7 cellular contexts compared by ENCODE assay signal in genomic region chr1:185257116-185257946, GRCh38. TPM values are rescaled to one million over a fixed set of nuclear protein-coding genes. Genes with fewer than 3 reads are reported as not detected.
DNase-seq lines count a peak whose midpoint lies in the region; ATAC-seq, FAIRE-seq and TF ChIP-seq lines count a peak whose summit lies in the region.
"Not testable (repeated sequence)": the region's sequence is repeated elsewhere in the genome, so short reads cannot be mapped to it uniquely, and the experiment has no call there.

No MANE protein-coding gene starts in this region.

- H3K4me1 Mint-ChIP-seq in activated CD4-positive, alpha-beta memory T cell treated with anti-CD3 and anti-CD28 coated beads for 36 hours (ENCODE audit: low read depth), result peaks cover 13% of the 10 kb centered on the region
- H3K4me1 Mint-ChIP-seq in activated naive CD8-positive, alpha-beta T cell treated with anti-CD3 and anti-CD28 coated beads, Interleukin-2, amount 10 ng/mL, durations not matched to agents 7 days and 5 days, result not testable (repeated sequence)

- in situ Hi-C loops in HepG2 (cut with HindIII; ENCODE audit: extremely low pct_ligation_motif_present, low pct_unique_long_range_greater_than_20kb), result not testable (repeated sequence)

- peaks cover 18% of the 10 kb centered on the region for H3K4me1 ChIP-seq in HepG2 (ENCODE audit: insufficient read depth, low read length)

- H2AFZ ChIP-seq in HepG2 (ENCODE audit: low read length), result not testable (repeated sequence)

- DNase-seq in DMS53 treated with DMSO at 0.1 percent for 48 hours (lab: John Stamatoyannopoulos, UW; ENCODE audit: unreplicated experiment) (peak; percentile 49), NCI-H2227 treated with DMSO at 0.1 percent for 48 hours (lab: John Stamatoyannopoulos, UW) (peak; percentile 42)
- DNase-seq in activated CD4-positive, alpha-beta memory T cell treated with anti-CD3 and anti-CD28 coated beads for 36 hours; activated naive CD8-positive, alpha-beta T cell treated with anti-CD3 and anti-CD28 coated beads, Interleukin-2, amount 10 ng/mL, durations not matched to agents 7 days and 5 days; HepG2 (ENCODE audit: low spot score): not testable (repeated sequence)

- not testable (repeated sequence) for FAIRE-seq in HepG2 (lab: Jason Lieb, UNC)

- intact Hi-C loops in activated CD4-positive, alpha-beta memory T cell treated with anti-CD3 and anti-CD28 coated beads for 36 hours (cut with micrococcal nuclease); HepG2 (cut with micrococcal nuclease; ENCODE audit: unreplicated experiment): not testable (repeated sequence)

- H3K27ac Mint-ChIP-seq in activated CD4-positive, alpha-beta memory T cell treated with anti-CD3 and anti-CD28 coated beads for 36 hours; activated naive CD8-positive, alpha-beta T cell treated with anti-CD3 and anti-CD28 coated beads, Interleukin-2, amount 10 ng/mL, durations not matched to agents 7 days and 5 days: not testable (repeated sequence)

- not testable (repeated sequence) for TF ChIP-seq RAD21 in Ishikawa (IDR thresholded peaks at IDR 0.05; ENCODE audit: low read depth); HepG2 (CRISPR knock-in tag; IDR thresholded peaks at IDR 0.05)

- TF ChIP-seq POLR2A in HepG2 (IDR thresholded peaks at IDR 0.05; ENCODE audit: insufficient read depth in 1 of 2, low read depth in 2 of 2, low read length in 2 of 2), result not testable (repeated sequence)

- H3K36me3 Mint-ChIP-seq in activated CD4-positive, alpha-beta memory T cell treated with anti-CD3 and anti-CD28 coated beads for 36 hours; activated naive CD8-positive, alpha-beta T cell treated with anti-CD3 and anti-CD28 coated beads, Interleukin-2, amount 10 ng/mL, durations not matched to agents 7 days and 5 days: not testable (repeated sequence)

- CTCF ChIA-PET in activated CD4-positive, alpha-beta memory T cell treated with anti-CD3 and anti-CD28 coated beads for 36 hours (lab: Charles Lee); HepG2 (lab: Yijun Ruan, JAX; ENCODE audit: low intra/inter-chr PET ratio, low total read pairs): not testable (repeated sequence)

- H3K4me2 ChIP-seq in HepG2 (ENCODE audit: low read depth, low read length), result not testable (repeated sequence)

- not testable (repeated sequence) for H3K27ac ChIP-seq in HepG2 (ENCODE audit: extremely low read length, insufficient read depth, low read length)

- not testable (repeated sequence) for H3K36me3 ChIP-seq in HepG2 (replicated peaks in 1 of 2; ENCODE audit: control insufficient read depth in 1 of 2, insufficient read depth in 2 of 2, low read length in 2 of 2)

- H3K27me3 Mint-ChIP-seq in activated CD4-positive, alpha-beta memory T cell treated with anti-CD3 and anti-CD28 coated beads for 36 hours; activated naive CD8-positive, alpha-beta T cell treated with anti-CD3 and anti-CD28 coated beads, Interleukin-2, amount 10 ng/mL, durations not matched to agents 7 days and 5 days: not testable (repeated sequence)

- not testable (repeated sequence) for TF ChIP-seq EP300 in Ishikawa (IDR thresholded peaks at IDR 0.05; ENCODE audit: borderline replicate concordance); HepG2 (IDR thresholded peaks at IDR 0.05; ENCODE audit: low read depth in 2 of 2, low read length in 2 of 2); HepG2 (CRISPR knock-in tag; IDR thresholded peaks at IDR 0.05; ENCODE audit: borderline replicate concordance)

- BruUV-seq in HepG2 (replicated peaks; lab: Mats Ljungman, UMichigan), result not testable (repeated sequence)

- not testable (repeated sequence) for H3K9me3 ChIP-seq in HepG2 (ENCODE audit: low read length)

- H3K79me2 ChIP-seq in HepG2 (ENCODE audit: insufficient read depth, low read length), result not testable (repeated sequence)

- POLR2A ChIA-PET in activated CD4-positive, alpha-beta memory T cell treated with anti-CD3 and anti-CD28 coated beads for 36 hours (lab: Charles Lee); activated naive CD8-positive, alpha-beta T cell treated with anti-CD3 and anti-CD28 coated beads, Interleukin-2, amount 10 ng/mL, durations not matched to agents 7 days and 5 days (lab: Charles Lee); HepG2 (lab: Yijun Ruan, JAX): not testable (repeated sequence)

- H3K27me3 ChIP-seq in HepG2 (ENCODE audit: control insufficient read depth in 1 of 2, insufficient read depth in 2 of 2, low read length in 2 of 2), result not testable (repeated sequence)

- 93% methylated on average over 10 of the region's 32 CpGs for WGBS in HepG2 (ENCODE audit: low lambda C conversion rate)

- peak overlapping the region; percentile 60 for H3K4me3 Mint-ChIP-seq in activated CD4-positive, alpha-beta memory T cell treated with anti-CD3 and anti-CD28 coated beads for 36 hours
- H3K4me3 Mint-ChIP-seq in activated naive CD8-positive, alpha-beta T cell treated with anti-CD3 and anti-CD28 coated beads, Interleukin-2, amount 10 ng/mL, durations not matched to agents 7 days and 5 days, result peak overlapping the region; percentile 19

- H3K9ac ChIP-seq in HepG2 (ENCODE audit: insufficient read depth, low read depth, low read length), result not testable (repeated sequence)

- H4K20me1 ChIP-seq in HepG2 (ENCODE audit: insufficient read depth, low read length), result not testable (repeated sequence)

- H3K4me3 ChIP-seq in HepG2 (replicated peaks in 1 of 3; ENCODE audit: insufficient read depth in 1 of 3, low read depth in 2 of 3, low read length in 3 of 3), result not testable (repeated sequence)

- TF ChIP-seq CTCF in HepG2 (CRISPR knock-in tag; IDR thresholded peaks at IDR 0.05), result not testable (repeated sequence)

- H3K9me3 Mint-ChIP-seq in activated CD4-positive, alpha-beta memory T cell treated with anti-CD3 and anti-CD28 coated beads for 36 hours; activated naive CD8-positive, alpha-beta T cell treated with anti-CD3 and anti-CD28 coated beads, Interleukin-2, amount 10 ng/mL, durations not matched to agents 7 days and 5 days: not testable (repeated sequence)

- peak; percentile 76 for ATAC-seq in SK-N-SH treated with all-trans-retinoic acid at 6 μM for 48 hours
- ATAC-seq in activated naive CD8-positive, alpha-beta T cell treated with anti-CD3 and anti-CD28 coated beads, Interleukin-2, amount 10 ng/mL, durations not matched to agents 7 days and 5 days (ENCODE audit: low read depth); HepG2: not testable (repeated sequence)

TF ChIP-seq in Ishikawa, 13 proteins besides CTCF, POLR2A, EP300 and RAD21:
- peak; percentile 52; the same call in 1 of the 2 replicates for TF ChIP-seq NFIC (IDR thresholded peaks at IDR 0.05)

TF ChIP-seq in HepG2, 621 proteins besides CTCF, POLR2A, EP300 and RAD21:
- TF ChIP-seq, protein P1, sequence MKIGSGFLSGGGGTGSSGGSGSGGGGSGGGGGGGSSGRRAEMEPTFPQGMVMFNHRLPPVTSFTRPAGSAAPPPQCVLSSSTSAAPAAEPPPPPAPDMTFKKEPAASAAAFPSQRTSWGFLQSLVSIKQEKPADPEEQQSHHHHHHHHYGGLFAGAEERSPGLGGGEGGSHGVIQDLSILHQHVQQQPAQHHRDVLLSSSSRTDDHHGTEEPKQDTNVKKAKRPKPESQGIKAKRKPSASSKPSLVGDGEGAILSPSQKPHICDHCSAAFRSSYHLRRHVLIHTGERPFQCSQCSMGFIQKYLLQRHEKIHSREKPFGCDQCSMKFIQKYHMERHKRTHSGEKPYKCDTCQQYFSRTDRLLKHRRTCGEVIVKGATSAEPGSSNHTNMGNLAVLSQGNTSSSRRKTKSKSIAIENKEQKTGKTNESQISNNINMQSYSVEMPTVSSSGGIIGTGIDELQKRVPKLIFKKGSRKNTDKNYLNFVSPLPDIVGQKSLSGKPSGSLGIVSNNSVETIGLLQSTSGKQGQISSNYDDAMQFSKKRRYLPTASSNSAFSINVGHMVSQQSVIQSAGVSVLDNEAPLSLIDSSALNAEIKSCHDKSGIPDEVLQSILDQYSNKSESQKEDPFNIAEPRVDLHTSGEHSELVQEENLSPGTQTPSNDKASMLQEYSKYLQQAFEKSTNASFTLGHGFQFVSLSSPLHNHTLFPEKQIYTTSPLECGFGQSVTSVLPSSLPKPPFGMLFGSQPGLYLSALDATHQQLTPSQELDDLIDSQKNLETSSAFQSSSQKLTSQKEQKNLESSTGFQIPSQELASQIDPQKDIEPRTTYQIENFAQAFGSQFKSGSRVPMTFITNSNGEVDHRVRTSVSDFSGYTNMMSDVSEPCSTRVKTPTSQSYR (CRISPR knock-in tag; IDR thresholded peaks at IDR 0.05; ENCODE audit: borderline replicate concordance), result peak; percentile 62; the same call in 1 of the 2 replicates

RNA-seq across cellular contexts. Expression of gene IVNS1ABP, which starts 59.7 kb away (rescaled TPM):
- 100 to 1,000 TPM; 133 to 134 TPM for total RNA-seq in activated CD4-positive, alpha-beta memory T cell treated with anti-CD3 and anti-CD28 coated beads for 36 hours
- 100 to 1,000 TPM; 261 to 265 TPM for total RNA-seq in activated naive CD8-positive, alpha-beta T cell treated with anti-CD3 and anti-CD28 coated beads, Interleukin-2, amount 10 ng/mL, durations not matched to agents 7 days and 5 days
- total RNA-seq in HepG2 (2016; rRNA removed; fragmentation: Illumina TruSeq; extraction: Trizol), result 41.6 and 51.7 TPM in 2 replicates
- 9.0 and 9.3 TPM in 2 replicates for total RNA-seq in HepG2 (2016; cell fraction: cytosol; rRNA removed; fragmentation: Illumina TruSeq; extraction: Trizol; ENCODE audit: low read depth)
- 41.9 and 52.5 TPM in 2 replicates for total RNA-seq in HepG2 (2016; cell fraction: insoluble cytoplasmic fraction; rRNA removed; fragmentation: Illumina TruSeq; extraction: Trizol)
- 19.8 and 21.2 TPM in 2 replicates for total RNA-seq in HepG2 (2016; cell fraction: membrane; rRNA removed; fragmentation: Illumina TruSeq; extraction: Trizol)
- total RNA-seq in HepG2 (2016; cell fraction: nucleus; rRNA removed; fragmentation: Illumina TruSeq; extraction: Trizol), result 119 and 126 TPM in 2 replicates
- polyA plus RNA-seq in HepG2 (2011; rRNA removed), result 38.2 and 49.1 TPM in 2 replicates
- 11.5 and 17.3 TPM in 2 replicates for polyA plus RNA-seq in HepG2 (2011; cell fraction: cytosol; rRNA removed)
- 83.0 and 93.5 TPM in 2 replicates for polyA plus RNA-seq in HepG2 (2011; cell fraction: nucleus; rRNA removed)
- 40.9 and 57.2 TPM in 2 replicates for polyA plus RNA-seq in HepG2 (2012)
- 2.8 and 3.5 TPM in 2 replicates for polyA plus RNA-seq in HepG2 (2016; cell fraction: cytosol; fragmentation: Illumina TruSeq; extraction: Trizol; ENCODE audit: low read depth)
- polyA plus RNA-seq in HepG2 (2016; cell fraction: insoluble cytoplasmic fraction; fragmentation: Illumina TruSeq; extraction: Trizol; ENCODE audit: low read depth), result 38.7 and 40.0 TPM in 2 replicates
- 9.3 and 11.3 TPM in 2 replicates for polyA plus RNA-seq in HepG2 (2016; cell fraction: membrane; fragmentation: Illumina TruSeq; extraction: Trizol; ENCODE audit: low read depth)
- 65.5 and 70.1 TPM in 2 replicates for polyA plus RNA-seq in HepG2 (2016; cell fraction: nucleus; fragmentation: Illumina TruSeq; extraction: Trizol; ENCODE audit: insufficient read depth, low read depth)
- 35.4 and 52.1 TPM in 2 replicates for polyA minus RNA-seq in HepG2 (2011; rRNA and poly(A)+ RNA removed; ENCODE audit: low replicate concordance)
- polyA minus RNA-seq in HepG2 (2011; cell fraction: cytosol; rRNA and poly(A)+ RNA removed), result 15.7 and 16.1 TPM in 2 replicates
- 378 and 394 TPM in 2 replicates for polyA minus RNA-seq in HepG2 (2011; cell fraction: nucleus; rRNA and poly(A)+ RNA removed)
